ENCODE assay signal across 22 cellular contexts in genomic region chr18:26425148-26425531, GRCh38.
DNase-seq lines count a peak whose midpoint lies in the region; ATAC-seq and TF ChIP-seq lines count a peak whose summit lies in the region.
"Had no signal": no experiment of that assay in that cellular context is flagged by ENCODE, and none has a peak within 500 bp of the region (broad histone marks: within the 10 kb centered on the region; RNA-seq: fewer than 3 reads in every experiment).

No MANE protein-coding gene starts in this region.

- DNase-seq in cardiac septum (ENCODE audit: low spot score): peak; percentile 31
- DNase-seq in heart right ventricle: no peak
- DNase-seq in SK-N-SH: peak; percentile 42
- DNase-seq in glomerular visceral epithelial cell (ENCODE audit: extremely low spot score): peak; percentile 74
- no peak for DNase-seq in smooth muscle cell (lab: John Stamatoyannopoulos, UW; ENCODE audit: unreplicated experiment)
- no peak for DNase-seq in SW480 (ENCODE audit: low spot score)
- DNase-seq in OCI-M1 (lab: John Stamatoyannopoulos, UW): no peak
- DNase-seq in UCSD-AML1 (lab: John Stamatoyannopoulos, UW; ENCODE audit: unreplicated experiment): no peak
- DNase-seq: activated gamma-delta T cell treated with Interleukin-2 at 50 U/mL for 16 hours; activated naive CD8-positive, alpha-beta T cell treated with anti-CD3 and anti-CD28 coated beads, Interleukin-2, amount 50 U/mL, for 24 hours; body of pancreas; DMS79; effector CD8-positive, alpha-beta T cell; gastrocnemius medialis; NCI-H1048; NCI-H1930; NCI-H2227 treated with DMSO at 0.1 percent for 48 hours; NCI-H748 treated with DMSO at 0.1 percent for 48 hours; psoas muscle; Right ventricle myocardium superior; small intestine had no signal

- H3K36me3 ChIP-seq in heart right ventricle (no peaks in the 10 kb centered on the region), SK-N-SH (replicated peaks in 1 of 2; ENCODE audit: control insufficient read depth in 1 of 2, insufficient read depth in 2 of 2, low read length in 1 of 2) (no peaks in the 10 kb centered on the region), smooth muscle cell (ENCODE audit: low read depth) (no peaks in the 10 kb centered on the region)
- H3K36me3 ChIP-seq: gastrocnemius medialis had no signal

- no peak overlapping the region for H3K9ac ChIP-seq in SK-N-SH
- no peak overlapping the region for H3K9ac ChIP-seq in smooth muscle cell (ENCODE audit: low read depth)

- H3K4me1 ChIP-seq in heart right ventricle (no peaks in the 10 kb centered on the region), SK-N-SH (ENCODE audit: control insufficient read depth in 1 of 2, insufficient read depth in 2 of 2, low read depth in 1 of 2, low read length in 1 of 2) (peaks cover 9 to 14% of the 10 kb centered on the region in 2 experiments; a peak in 2 of 4 replicates), smooth muscle cell (ENCODE audit: low read depth) (no peaks in the 10 kb centered on the region)
- H3K4me1 ChIP-seq: body of pancreas had no signal

- H4K20me1 ChIP-seq in SK-N-SH (ENCODE audit: insufficient read depth) (no peaks in the 10 kb centered on the region), smooth muscle cell (ENCODE audit: low read depth) (no peaks in the 10 kb centered on the region)

- H3K4me3 ChIP-seq in heart right ventricle (no peak overlapping the region), SK-N-SH (ENCODE audit: low read depth in 2 of 2, low read length in 1 of 2) (no peak overlapping the region), smooth muscle cell (no peak overlapping the region)
- H3K4me3 ChIP-seq: body of pancreas, gastrocnemius medialis, psoas muscle had no signal

- intact Hi-C loops in cardiac septum (cut with DNase I) (no loop called here), heart right ventricle (cut with DNase I) (no loop called here)

- H3K79me2 ChIP-seq in SK-N-SH (ENCODE audit: insufficient read depth) (no peaks in the 10 kb centered on the region), smooth muscle cell (ENCODE audit: low read depth) (no peaks in the 10 kb centered on the region)

- H3K4me2 ChIP-seq in SK-N-SH (no peak overlapping the region), smooth muscle cell (peak overlapping the region; percentile 46)

- 0 out of 4 replicates have a peak, but pooled peaks of 1 of the 2 experiments have one; percentile 32 for TF ChIP-seq EP300 in SK-N-SH (IDR thresholded peaks at IDR 0.05; ENCODE audit: borderline replicate concordance in 1 of 2, low read depth in 1 of 2, low read length in 1 of 2)

- H3F3A ChIP-seq in SK-N-SH (replicated peaks; ENCODE audit: insufficient read depth) (no peaks in the 10 kb centered on the region), smooth muscle cell (ENCODE audit: low read depth) (no peaks in the 10 kb centered on the region)

- ATAC-seq in heart right ventricle: no peak
- ATAC-seq: activated naive CD8-positive, alpha-beta T cell treated with anti-CD3 and anti-CD28 coated beads, Interleukin-2, amount 50 U/mL, for 24 hours; body of pancreas; gastrocnemius medialis; psoas muscle; stimulated activated effector memory CD8-positive, alpha-beta T cell treated with anti-CD3 and anti-CD28 coated beads, Interleukin-12 subunit alpha, Interleukin-12 subunit beta, amount 100 ng/mL, for 72 hours had no signal

- 87 to 90% methylated on average over 5 of the region's 5 CpGs for WGBS in heart right ventricle, 2 donors
- WGBS in SK-N-SH (ENCODE audit: low lambda C conversion rate): 42% methylated on average over 5 of the region's 5 CpGs
- 46% methylated on average over 5 of the region's 5 CpGs for WGBS in smooth muscle cell (ENCODE audit: low lambda C conversion rate)

- no peak for TF ChIP-seq RAD21 in SK-N-SH (IDR thresholded peaks at IDR 0.05; ENCODE audit: low read length)

- POLR2A ChIA-PET in SK-N-SH (lab: Yijun Ruan, JAX): no interaction called here

- CTCF ChIA-PET in SK-N-SH (lab: Yijun Ruan, JAX): no interaction called here

- no peaks in the 10 kb centered on the region for H3K9me2 ChIP-seq in SK-N-SH

- H2AFZ ChIP-seq in SK-N-SH (ENCODE audit: low read depth) (no peak overlapping the region), smooth muscle cell (ENCODE audit: low read depth) (no peak overlapping the region)

- H3K27ac ChIP-seq in heart right ventricle (no peak overlapping the region), SK-N-SH (ENCODE audit: low read depth in 2 of 2, low read length in 1 of 2) (no peak overlapping the region), smooth muscle cell (ENCODE audit: low read depth) (no peak overlapping the region)
- H3K27ac ChIP-seq: body of pancreas, gastrocnemius medialis, psoas muscle had no signal

- H3K9me3 ChIP-seq in heart right ventricle (no peaks in the 10 kb centered on the region), SK-N-SH (no peaks in the 10 kb centered on the region), smooth muscle cell (replicated peaks; ENCODE audit: low read depth) (no peaks in the 10 kb centered on the region)
- H3K9me3 ChIP-seq: body of pancreas, gastrocnemius medialis, psoas muscle had no signal

- H3K27me3 ChIP-seq in heart right ventricle (no peaks in the 10 kb centered on the region), SK-N-SH (ENCODE audit: insufficient read depth) (no peaks in the 10 kb centered on the region), smooth muscle cell (ENCODE audit: low read depth) (no peaks in the 10 kb centered on the region)
- H3K27me3 ChIP-seq: body of pancreas, gastrocnemius medialis had no signal

- TF ChIP-seq CTCF in heart right ventricle (IDR thresholded peaks at IDR 0.05) (no peak), SK-N-SH (IDR thresholded peaks at IDR 0.05) (no peak), smooth muscle cell (IDR thresholded peaks at IDR 0.05; ENCODE audit: borderline replicate concordance, insufficient read depth, poor library complexity, severe bottlenecking) (no peak)

TF ChIP-seq in SK-N-SH, 30 proteins besides CTCF, POLR2A, EP300 and RAD21:
- TF ChIP-seq JUND (IDR thresholded peaks at IDR 0.05) (peak; percentile 43), ZBTB33 (IDR thresholded peaks at IDR 0.05; ENCODE audit: borderline replicate concordance, low read depth) (no peak), PBX3 (IDR thresholded peaks at IDR 0.05) (peak; percentile 75), TCF12 (IDR thresholded peaks at IDR 0.05) (peak; percentile 81), GABPA (IDR thresholded peaks at IDR 0.05; ENCODE audit: low read depth) (no peak), TEAD4 (IDR thresholded peaks at IDR 0.05; ENCODE audit: borderline replicate concordance, insufficient read depth) (no peak), TAF1 (IDR thresholded peaks at IDR 0.05; ENCODE audit: borderline replicate concordance, low read depth, low read length) (no peak), GATA2 (CRISPR knock-in tag; IDR thresholded peaks at IDR 0.05) (peak; percentile 36; the same call in 1 of the 2 replicates), MAX (IDR thresholded peaks at IDR 0.05; ENCODE audit: low read depth) (no peak), CHD2 (IDR thresholded peaks at IDR 0.05; ENCODE audit: low read length, partially characterized antibody) (no peak), RXRA (IDR thresholded peaks at IDR 0.05; ENCODE audit: borderline replicate concordance, low read depth) (no peak), EZH2phosphoT487 (IDR thresholded peaks at IDR 0.05; ENCODE audit: borderline replicate concordance, low read depth) (no peak)

Comparison
In these comparisons a context has a peak if more than half of its experiments do, and no peak if none do; other contexts are left out.
1. DNase-seq: peak in cardiac septum (single experiment), SK-N-SH (single experiment) and glomerular visceral epithelial cell (single experiment); none in heart right ventricle (0 of 2), smooth muscle cell (single experiment), SW480 (single experiment), OCI-M1 (single experiment) and UCSD-AML1 (single experiment).